ENCODE assay signal across 7 cellular contexts in genomic region chr16:10981697-10982216, GRCh38. TPM values are rescaled to one million over a fixed set of nuclear protein-coding genes. Genes with fewer than 3 reads are reported as not detected.
DNase-seq lines count a peak whose midpoint lies in the region; ATAC-seq, FAIRE-seq and TF ChIP-seq lines count a peak whose summit lies in the region.

No MANE protein-coding gene starts in this region.

- intact Hi-C loops in ovary (cut with DNase I), result no loop called here

- no peak for TF ChIP-seq EP300 in ovary (IDR thresholded peaks at IDR 0.05)

- peaks cover 17% of the 10 kb centered on the region for H3K36me3 ChIP-seq in WERI-Rb-1
- H3K36me3 ChIP-seq in ovary, result no peaks in the 10 kb centered on the region

- peak; percentile 88 for FAIRE-seq in GM12892 (lab: Jason Lieb, UNC)

- WGBS in ovary, 3 donors, result 92 to 93% (median 93%) methylated on average over 4 of the region's 4 CpGs

- H3K4me3 ChIP-seq in WERI-Rb-1 (ENCODE audit: low read depth, low read length) (no peak overlapping the region), ovary (no peak overlapping the region)

- no peak overlapping the region; the same call in 1 of the 2 replicates for H3K27ac ChIP-seq in WERI-Rb-1
- no peak overlapping the region for H3K27ac ChIP-seq in ovary

- no peak for DNase-seq in GM12892 (ENCODE audit: insufficient read length)
- peak; percentile 48 for DNase-seq in HT1080 (ENCODE audit: low read depth)
- DNase-seq in WERI-Rb-1, result peak; percentile 69
- peak; percentile 61 for DNase-seq in iPS-NIHi11 (ENCODE audit: low spot score)
- no peak for DNase-seq in ovary
- no peak for DNase-seq in NCI-H2107 treated with DMSO at 0.1 percent for 48 hours (lab: John Stamatoyannopoulos, UW; ENCODE audit: unreplicated experiment)

- no peaks in the 10 kb centered on the region for H3K27me3 ChIP-seq in WERI-Rb-1 (ENCODE audit: insufficient read depth, low read depth, severe bottlenecking)
- H3K27me3 ChIP-seq in ovary, result no peaks in the 10 kb centered on the region

- H3K4me1 ChIP-seq in ovary (ENCODE audit: insufficient read depth), result peaks cover 2% of the 10 kb centered on the region

- ATAC-seq in GM21515 (IDR thresholded peaks at IDR 0.05; ENCODE audit: unreplicated experiment), result peak; percentile 50

- TF ChIP-seq CTCF in WERI-Rb-1 (IDR thresholded peaks at IDR 0.05; ENCODE audit: low read depth, low read length) (peak; percentile 84), ovary (IDR thresholded peaks at IDR 0.05) (no peak)

- no peaks in the 10 kb centered on the region for H3K9me3 ChIP-seq in WERI-Rb-1 (ENCODE audit: severe bottlenecking)
- no peaks in the 10 kb centered on the region for H3K9me3 ChIP-seq in ovary

- TF ChIP-seq POLR2A in GM12892 (IDR thresholded peaks at IDR 0.05; ENCODE audit: low read depth, low read length), result no peak
- no peak for TF ChIP-seq POLR2A in ovary (IDR thresholded peaks at IDR 0.05)

RNA-seq across cellular contexts. Expression of gene CLEC16A, which starts 37.4 kb away (rescaled TPM):
- 15.4 TPM for polyA plus RNA-seq in GM12892 (2012; ENCODE audit: missing spikeins)
- total RNA-seq in HT1080 (2014; rRNA removed; shearing (Covaris generic)), result 12.5 and 12.9 TPM in 2 replicates
- polyA plus RNA-seq in HT1080 (2015; cell fraction: cytosol; rRNA removed), result 12.9 and 15.0 TPM in 2 replicates
- polyA plus RNA-seq in HT1080 (2015; cell fraction: nucleus; rRNA removed), result 13.5 and 17.2 TPM in 2 replicates
- 10 to 100 TPM; 13.8 to 28.1 (median 18.1) TPM for total RNA-seq in ovary
- 10 to 100 TPM in 1 of 2 donors, 1 to 10 TPM in 1; 6.4 to 13.0 TPM for polyA plus RNA-seq in ovary

RNA-seq across cellular contexts. Expression of gene DEXI, which starts 39.5 kb away (rescaled TPM):
- polyA plus RNA-seq in GM12892 (2012; ENCODE audit: missing spikeins), result 8.4 TPM
- total RNA-seq in HT1080 (2014; rRNA removed; shearing (Covaris generic)), result 44.4 and 50.1 TPM in 2 replicates
- polyA plus RNA-seq in HT1080 (2015; cell fraction: cytosol; rRNA removed), result 43.2 and 50.3 TPM in 2 replicates
- 21.5 TPM in 2 replicates for polyA plus RNA-seq in HT1080 (2015; cell fraction: nucleus; rRNA removed)
- total RNA-seq in ovary, result 10 to 100 TPM; 26.5 to 73.4 (median 49.7) TPM
- 10 to 100 TPM; 31.3 to 43.6 TPM for polyA plus RNA-seq in ovary

Comparison
In these comparisons a context has a peak if more than half of its experiments do, and no peak if none do; other contexts are left out.
1. DNase-seq: peak in HT1080 (single experiment), WERI-Rb-1 (single experiment) and iPS-NIHi11 (single experiment); none in GM12892 (single experiment), ovary (0 of 5) and NCI-H2107 treated with DMSO at 0.1 percent for 48 hours (single experiment).